In the genomic region with DNA sequence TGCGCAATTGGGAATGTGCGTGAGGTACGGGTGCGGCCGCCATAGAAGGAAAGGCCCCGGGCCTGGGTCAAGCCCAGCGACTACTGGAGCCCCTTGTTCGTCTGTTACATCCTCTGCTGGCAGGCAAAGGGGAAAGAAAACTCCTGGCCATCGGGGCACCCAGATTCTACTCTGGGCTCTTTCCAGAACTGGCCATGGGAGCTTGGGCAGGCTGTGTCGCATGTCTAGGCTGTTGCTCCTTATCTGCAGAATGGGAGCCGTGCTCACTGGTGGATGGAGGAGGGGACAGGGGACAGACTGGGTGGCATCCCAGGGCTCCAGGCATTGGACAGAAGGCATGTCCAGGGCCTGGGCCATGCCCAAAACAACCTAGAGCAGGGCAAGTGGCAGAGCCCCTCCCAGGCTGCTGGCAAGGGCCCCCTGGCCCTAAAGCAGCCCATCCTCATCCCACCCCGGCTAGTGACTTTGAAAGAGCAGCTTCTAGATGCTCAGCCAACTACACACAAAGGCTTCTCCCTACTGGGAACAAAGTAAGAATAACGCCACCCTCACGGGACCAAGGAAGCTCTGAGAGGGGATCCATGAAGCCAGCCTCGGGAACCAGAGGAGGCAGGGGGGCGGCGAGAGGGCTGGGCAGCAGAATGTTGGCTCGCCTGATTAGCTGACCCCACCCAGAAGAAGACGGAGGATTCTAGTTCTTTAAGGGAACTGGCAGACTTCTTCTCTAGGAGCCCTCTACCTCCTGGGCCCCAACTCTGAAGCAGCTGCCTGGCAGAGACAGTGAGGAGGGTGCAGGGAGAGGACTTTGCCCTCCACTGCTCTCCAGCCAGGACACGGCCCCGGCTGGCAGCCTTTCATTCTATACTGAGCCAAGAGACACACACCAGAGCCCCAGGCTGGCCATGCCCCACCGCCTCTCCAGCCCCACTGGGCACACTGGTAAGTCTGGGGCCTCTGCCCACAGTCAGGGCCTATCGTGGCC, we compare ENCODE assay signal across 13 cellular contexts.
A peak's percentile ranks its signal among the peaks of the same experiment; 100 is the strongest.
DNase-seq lines count a peak whose midpoint lies in the region; ATAC-seq and TF ChIP-seq lines count a peak whose summit lies in the region.
"Had no signal": no experiment of that assay in that cellular context is flagged by ENCODE, and none has a peak within 500 bp of the region (broad histone marks: within the 10 kb centered on the region; RNA-seq: fewer than 3 reads in every experiment).

No MANE protein-coding gene starts in this region.

- POLR2A ChIA-PET in activated CD4-positive, alpha-beta memory T cell treated with anti-CD3 and anti-CD28 coated beads for 36 hours (lab: Charles Lee), result no interaction called here

- H2AFZ ChIP-seq in osteoblast (ENCODE audit: low read length), result no peak overlapping the region

- no peak overlapping the region for H3K4me3 Mint-ChIP-seq in activated CD4-positive, alpha-beta memory T cell treated with anti-CD3 and anti-CD28 coated beads for 36 hours
- H3K4me3 Mint-ChIP-seq: activated naive CD4-positive, alpha-beta T cell treated with anti-CD3 and anti-CD28 coated beads, Interleukin-2, amount 50 U/mL, for 24 hours had no signal

- intact Hi-C loops in right cardiac atrium (cut with DNase I), result no loop called here
- intact Hi-C loops in activated CD4-positive, alpha-beta memory T cell treated with anti-CD3 and anti-CD28 coated beads for 36 hours (cut with micrococcal nuclease), result no loop called here

- H3K79me2 ChIP-seq in osteoblast (ENCODE audit: insufficient read depth, low read length), result no peaks in the 10 kb centered on the region

- no peaks in the 10 kb centered on the region for H3K36me3 ChIP-seq in osteoblast (ENCODE audit: insufficient read depth, low read length)
- H3K36me3 ChIP-seq: brain microvascular endothelial cell had no signal

- H3K27ac ChIP-seq in right cardiac atrium (ENCODE audit: low read length) (no peak overlapping the region), osteoblast (ENCODE audit: low read depth, low read length) (no peak overlapping the region)
- H3K27ac ChIP-seq: brain microvascular endothelial cell had no signal

- H3K4me3 ChIP-seq in right cardiac atrium (ENCODE audit: low read length) (no peak overlapping the region), osteoblast (ENCODE audit: insufficient read depth, low read length) (no peak overlapping the region)

- H3K36me3 Mint-ChIP-seq in activated CD4-positive, alpha-beta memory T cell treated with anti-CD3 and anti-CD28 coated beads for 36 hours, result no peaks in the 10 kb centered on the region
- H3K36me3 Mint-ChIP-seq: activated naive CD4-positive, alpha-beta T cell treated with anti-CD3 and anti-CD28 coated beads, Interleukin-2, amount 50 U/mL, for 24 hours had no signal

- peaks cover 5% of the 10 kb centered on the region for H3K9me3 Mint-ChIP-seq in activated CD4-positive, alpha-beta memory T cell treated with anti-CD3 and anti-CD28 coated beads for 36 hours
- H3K9me3 Mint-ChIP-seq: activated naive CD4-positive, alpha-beta T cell treated with anti-CD3 and anti-CD28 coated beads, Interleukin-2, amount 50 U/mL, for 24 hours had no signal

- ATAC-seq in right cardiac atrium (peak; percentile 36 to 66), HG02588 (IDR thresholded peaks at IDR 0.05; ENCODE audit: unreplicated experiment) (no peak)

- 83% methylated on average over 23 of the region's 23 CpGs for WGBS in right cardiac atrium

- CTCF ChIA-PET in activated CD4-positive, alpha-beta memory T cell treated with anti-CD3 and anti-CD28 coated beads for 36 hours (lab: Charles Lee), result interaction anchor here (0.9 to 2.7 kb wide), 2 partner anchors 9 to 10 kb away, joined by 4 to 9 read pairs; no protein-coding TSS in a partner anchor

- H3K27ac Mint-ChIP-seq in activated CD4-positive, alpha-beta memory T cell treated with anti-CD3 and anti-CD28 coated beads for 36 hours, result no peak overlapping the region
- H3K27ac Mint-ChIP-seq: activated naive CD4-positive, alpha-beta T cell treated with anti-CD3 and anti-CD28 coated beads, Interleukin-2, amount 50 U/mL, for 24 hours had no signal

- H3K4me1 Mint-ChIP-seq in activated CD4-positive, alpha-beta memory T cell treated with anti-CD3 and anti-CD28 coated beads for 36 hours (ENCODE audit: low read depth), result no peaks in the 10 kb centered on the region
- H3K4me1 Mint-ChIP-seq: activated naive CD4-positive, alpha-beta T cell treated with anti-CD3 and anti-CD28 coated beads, Interleukin-2, amount 50 U/mL, for 24 hours had no signal

- TF ChIP-seq CTCF in osteoblast (IDR thresholded peaks at IDR 0.05; ENCODE audit: extremely low read depth, low read depth, low read length), result no peak

- no peaks in the 10 kb centered on the region for H3K27me3 ChIP-seq in right cardiac atrium (ENCODE audit: control insufficient read depth, insufficient read depth)
- peaks cover 12% of the 10 kb centered on the region for H3K27me3 ChIP-seq in osteoblast (ENCODE audit: insufficient read depth, low read length)
- H3K27me3 ChIP-seq: brain microvascular endothelial cell had no signal

- in situ Hi-C loops in ACHN (cut with HindIII; ENCODE audit: low pct_ligation_motif_present, low pct_unique_long_range_greater_than_20kb, low sequenced_read_pairs), result no loop called here

- no peaks in the 10 kb centered on the region for H4K20me1 ChIP-seq in osteoblast (ENCODE audit: insufficient read depth, low read length)

- peaks cover 3% of the 10 kb centered on the region for H3K27me3 Mint-ChIP-seq in activated CD4-positive, alpha-beta memory T cell treated with anti-CD3 and anti-CD28 coated beads for 36 hours

- H3K4me1 ChIP-seq in right cardiac atrium (ENCODE audit: control insufficient read depth, insufficient read depth, low read length) (no peaks in the 10 kb centered on the region), osteoblast (ENCODE audit: insufficient read depth, low read length) (no peaks in the 10 kb centered on the region)

- no peak overlapping the region for H3K4me2 ChIP-seq in osteoblast (ENCODE audit: insufficient read depth, low read length)

- DNase-seq in ACHN, result peak; percentile 59
- DNase-seq in NCI-H69 (lab: John Stamatoyannopoulos, UW), result peak; percentile 71
- peak in 1 of 3 donors; percentile 35 for DNase-seq in right cardiac atrium
- peak; percentile 62 for DNase-seq in osteoblast (ENCODE audit: insufficient read length, low spot score, missing footprints)
- no peak for DNase-seq in stimulated activated naive CD4-positive, alpha-beta T cell (lab: John Stamatoyannopoulos, UW)
- DNase-seq in EL, result no peak
- no peak for DNase-seq in activated CD4-positive, alpha-beta memory T cell treated with anti-CD3 and anti-CD28 coated beads for 36 hours
- DNase-seq: brain microvascular endothelial cell; effector CD8-positive, alpha-beta T cell; NCI-H1092; NK-92 treated with Interleukin-12 subunit alpha and Interleukin-12 subunit beta, amount 100 ng/mL, for 24 hours had no signal

- H3K9me3 ChIP-seq in right cardiac atrium (ENCODE audit: control insufficient read depth, low read length) (no peaks in the 10 kb centered on the region), osteoblast (ENCODE audit: low read depth, low read length) (no peaks in the 10 kb centered on the region)

Comparison
In these comparisons a context has a peak if more than half of its experiments do, and no peak if none do; other contexts are left out.
1. DNase-seq: peak in ACHN (single experiment), NCI-H69 (single experiment) and osteoblast (single experiment); none in stimulated activated naive CD4-positive, alpha-beta T cell (0 of 6), EL (single experiment) and activated CD4-positive, alpha-beta memory T cell treated with anti-CD3 and anti-CD28 coated beads for 36 hours (single experiment).